Comparison of ENCODE assay signal across 10 cellular contexts in genomic region chr2:193348055-193348454, GRCh38.
DNase-seq lines count a peak whose midpoint lies in the region; ATAC-seq and TF ChIP-seq lines count a peak whose summit lies in the region.
"Had no signal": no experiment of that assay in that cellular context is flagged by ENCODE, and none has a peak within 500 bp of the region (broad histone marks: within the 10 kb centered on the region; RNA-seq: fewer than 3 reads in every experiment).

No MANE protein-coding gene starts in this region.

- TF ChIP-seq CTCF in VCaP (conservative IDR thresholded peaks at IDR 0.05) (no peak), hepatocyte (IDR thresholded peaks at IDR 0.05; ENCODE audit: poor library complexity) (no peak)

- no peaks in the 10 kb centered on the region for H3K27me3 Mint-ChIP-seq in activated T-cell treated with anti-CD3 and anti-CD28 coated beads, Interleukin-2, amount 50 U/mL, for 24 hours
- H3K27me3 Mint-ChIP-seq in stimulated activated naive CD8-positive, alpha-beta T cell treated with anti-CD3 and anti-CD28 coated beads, Interleukin-15, amount 100 ng/mL, for 72 hours = no peaks in the 10 kb centered on the region

- no peaks in the 10 kb centered on the region for H3K36me3 ChIP-seq in hepatocyte (replicated peaks; ENCODE audit: insufficient read depth, low read depth)

- H3K4me1 ChIP-seq in hepatocyte (ENCODE audit: insufficient read depth) = no peaks in the 10 kb centered on the region

- no peaks in the 10 kb centered on the region for H4K20me1 ChIP-seq in hepatocyte (ENCODE audit: insufficient read depth, poor library complexity, severe bottlenecking)

- H3K4me3 Mint-ChIP-seq in activated T-cell treated with anti-CD3 and anti-CD28 coated beads, Interleukin-2, amount 50 U/mL, for 24 hours = peak overlapping the region; percentile 63
- H3K4me3 Mint-ChIP-seq in stimulated activated naive CD8-positive, alpha-beta T cell treated with anti-CD3 and anti-CD28 coated beads, Interleukin-15, amount 100 ng/mL, for 72 hours = peak overlapping the region; percentile 34 to 84

- no peaks in the 10 kb centered on the region for H3K79me2 ChIP-seq in hepatocyte

- DNase-seq in activated T-cell treated with anti-CD3 and anti-CD28 coated beads, Interleukin-2, amount 50 U/mL, for 24 hours = no peak
- DNase-seq in activated T-cell treated with anti-CD3 and anti-CD28 coated beads for 4 hours = no peak
- DNase-seq in hepatocyte (ENCODE audit: low spot score) = no peak
- DNase-seq in stimulated activated naive CD8-positive, alpha-beta T cell treated with anti-CD3 and anti-CD28 coated beads, Interleukin-15, amount 100 ng/mL, for 72 hours = no peak
- DNase-seq in SHP77 treated with DMSO at 0.1 percent for 48 hours (lab: John Stamatoyannopoulos, UW) = no peak
- DNase-seq: MV-4-11; stimulated activated CD8-positive, alpha-beta memory T cell treated with anti-CD3 and anti-CD28 coated beads, Interleukin-4, amount 100 ng/mL, for 48 hours had no signal

- no peaks in the 10 kb centered on the region for H3K9me3 ChIP-seq in hepatocyte (ENCODE audit: low read depth)

- H3K4me1 Mint-ChIP-seq in activated T-cell treated with anti-CD3 and anti-CD28 coated beads, Interleukin-2, amount 50 U/mL, for 24 hours (ENCODE audit: low read depth) = peaks cover 13% of the 10 kb centered on the region
- H3K4me1 Mint-ChIP-seq in stimulated activated naive CD8-positive, alpha-beta T cell treated with anti-CD3 and anti-CD28 coated beads, Interleukin-15, amount 100 ng/mL, for 72 hours = peaks cover 12% of the 10 kb centered on the region

- peak overlapping the region; percentile 55 for H3K4me2 ChIP-seq in hepatocyte

- H3K27me3 ChIP-seq in hepatocyte = no peaks in the 10 kb centered on the region

- WGBS in hepatocyte (ENCODE audit: low lambda C conversion rate, missing lambda C conversion rate) = 87% methylated on average over 2 of the region's 2 CpGs

- no peaks in the 10 kb centered on the region for H3K36me3 Mint-ChIP-seq in activated T-cell treated with anti-CD3 and anti-CD28 coated beads, Interleukin-2, amount 50 U/mL, for 24 hours (ENCODE audit: low read depth)

- peak overlapping the region; percentile 42 for H3K27ac ChIP-seq in VCaP
- no peak overlapping the region for H3K27ac ChIP-seq in hepatocyte

- no peaks in the 10 kb centered on the region for H3K9me2 ChIP-seq in hepatocyte (replicated peaks; ENCODE audit: insufficient read depth)

- H3K9me3 Mint-ChIP-seq in activated T-cell treated with anti-CD3 and anti-CD28 coated beads, Interleukin-2, amount 50 U/mL, for 24 hours = no peaks in the 10 kb centered on the region
- no peaks in the 10 kb centered on the region for H3K9me3 Mint-ChIP-seq in stimulated activated naive CD8-positive, alpha-beta T cell treated with anti-CD3 and anti-CD28 coated beads, Interleukin-15, amount 100 ng/mL, for 72 hours

- ATAC-seq in stimulated activated naive CD8-positive, alpha-beta T cell treated with anti-CD3 and anti-CD28 coated beads, Interleukin-15, amount 100 ng/mL, for 72 hours = no peak
- no peak for ATAC-seq in HG03457 (IDR thresholded peaks at IDR 0.05; ENCODE audit: unreplicated experiment)
- no peak for ATAC-seq in HG02870 (IDR thresholded peaks at IDR 0.05; ENCODE audit: unreplicated experiment)

- H3K4me3 ChIP-seq in hepatocyte = no peak overlapping the region

- peak overlapping the region; percentile 57 for H2AFZ ChIP-seq in hepatocyte

- H3K27ac Mint-ChIP-seq in activated T-cell treated with anti-CD3 and anti-CD28 coated beads, Interleukin-2, amount 50 U/mL, for 24 hours = no peak overlapping the region
- H3K27ac Mint-ChIP-seq in stimulated activated naive CD8-positive, alpha-beta T cell treated with anti-CD3 and anti-CD28 coated beads, Interleukin-15, amount 100 ng/mL, for 72 hours = peak overlapping the region in 1 of 2 donors; percentile 92
